10 cellular contexts compared by ENCODE assay signal in the genomic region with DNA sequence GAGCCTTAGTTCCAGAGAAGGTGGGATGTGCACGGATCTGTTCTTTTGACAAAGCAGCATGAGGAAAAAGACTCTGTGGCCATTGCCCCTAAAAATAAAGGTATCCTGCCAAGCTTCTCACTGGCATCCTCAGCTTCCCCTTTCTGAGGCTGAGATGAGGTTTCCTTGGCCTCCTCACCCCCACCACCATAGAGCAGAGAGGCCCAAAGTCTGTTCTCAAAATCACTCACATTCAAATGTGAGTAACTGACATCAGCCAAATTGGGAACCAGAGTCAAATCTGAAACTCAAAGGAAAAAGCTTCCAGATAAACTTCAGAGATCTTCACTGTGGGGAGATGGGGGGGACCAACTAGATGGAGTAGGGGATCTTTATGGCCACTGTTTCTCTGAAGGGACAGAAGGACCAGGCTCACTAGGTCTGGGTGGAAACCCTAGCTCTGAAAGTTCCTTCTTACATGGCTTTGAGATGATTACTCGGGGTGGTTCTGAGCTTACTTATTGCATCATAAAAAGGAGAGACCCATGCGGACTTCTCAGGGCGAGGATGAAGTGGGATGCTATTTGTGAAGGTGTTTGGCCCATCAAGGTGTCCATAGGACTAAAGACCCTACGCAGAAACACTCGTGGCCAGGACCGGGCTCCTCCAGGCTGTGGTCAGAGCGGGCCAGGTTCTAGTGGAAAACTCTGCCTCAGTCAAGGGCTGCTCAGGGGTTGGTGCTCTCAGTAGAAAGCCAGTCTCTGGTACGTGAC.
DNase-seq lines count a peak whose midpoint lies in the region; ATAC-seq and TF ChIP-seq lines count a peak whose summit lies in the region.
"Had no signal": no experiment of that assay in that cellular context is flagged by ENCODE, and none has a peak within 500 bp of the region (broad histone marks: within the 10 kb centered on the region; RNA-seq: fewer than 3 reads in every experiment).

No MANE protein-coding gene starts in this region.

- 77 to 78% methylated on average over 4 to 8 of the region's 9 CpGs for WGBS in esophagus squamous epithelium, 2 donors

- no peaks in the 10 kb centered on the region for H3K36me3 Mint-ChIP-seq in T-helper 2 cell treated with Interferon-gamma antibody and Interleukin-4, amounts not matched to agents 5 μg/mL and 100 μg/mL, for 36 hours (ENCODE audit: low read depth)

- no peaks in the 10 kb centered on the region for H3K9me3 ChIP-seq in esophagus squamous epithelium

- peak; percentile 58 for DNase-seq in Ammon's horn (ENCODE audit: low spot score)
- peak; percentile 47 for DNase-seq in T-helper 2 cell treated with Interferon-gamma antibody and Interleukin-4, amounts not matched to agents 5 μg/mL and 100 μg/mL, for 36 hours (ENCODE audit: low spot score)
- no peak for DNase-seq in stimulated activated CD4-positive, alpha-beta T cell treated with anti-CD3 and anti-CD28 coated beads, Interleukin-15, amount 100 ng/mL, for 24 hours
- no peak for DNase-seq in effector CD4-positive, alpha-beta T cell
- DNase-seq in esophagus squamous epithelium (lab: John Stamatoyannopoulos, UW) = no peak
- DNase-seq in left lobe of liver (ENCODE audit: low spot score) = no peak
- DNase-seq: NCI-H1105 had no signal

- no peak for TF ChIP-seq POLR2A in esophagus squamous epithelium (IDR thresholded peaks at IDR 0.05)

- peaks cover 42% of the 10 kb centered on the region for H3K4me1 Mint-ChIP-seq in T-helper 2 cell treated with Interferon-gamma antibody and Interleukin-4, amounts not matched to agents 5 μg/mL and 100 μg/mL, for 36 hours (ENCODE audit: low read depth)

- H3K4me1 ChIP-seq in esophagus squamous epithelium = peaks cover 10 to 40% (median 20%) of the 10 kb centered on the region in 3 donors

- no peak for TF ChIP-seq CTCF in esophagus squamous epithelium (IDR thresholded peaks at IDR 0.05)

- peak overlapping the region; percentile 63 for H3K4me3 Mint-ChIP-seq in T-helper 2 cell treated with Interferon-gamma antibody and Interleukin-4, amounts not matched to agents 5 μg/mL and 100 μg/mL, for 36 hours

- intact Hi-C loops in esophagus squamous epithelium (cut with DNase I) = no loop called here

- ATAC-seq in GM19025 (IDR thresholded peaks at IDR 0.05; ENCODE audit: low read depth, unreplicated experiment) (peak; percentile 21), HG03066 (IDR thresholded peaks at IDR 0.05; ENCODE audit: low read depth, unreplicated experiment) (peak; percentile 10), left lobe of liver (no peak)

- peak overlapping the region in 2 of 4 donors; percentile 10 to 35 for H3K27ac ChIP-seq in esophagus squamous epithelium
- H3K27ac ChIP-seq: C4-2B had no signal

- no peaks in the 10 kb centered on the region for H3K27me3 ChIP-seq in esophagus squamous epithelium

- H3K27me3 Mint-ChIP-seq in T-helper 2 cell treated with Interferon-gamma antibody and Interleukin-4, amounts not matched to agents 5 μg/mL and 100 μg/mL, for 36 hours (ENCODE audit: low read depth) = no peaks in the 10 kb centered on the region

- peak overlapping the region; percentile 62 for H3K27ac Mint-ChIP-seq in T-helper 2 cell treated with Interferon-gamma antibody and Interleukin-4, amounts not matched to agents 5 μg/mL and 100 μg/mL, for 36 hours

- H3K36me3 ChIP-seq in esophagus squamous epithelium = no peaks in the 10 kb centered on the region

- H3K9me3 Mint-ChIP-seq in T-helper 2 cell treated with Interferon-gamma antibody and Interleukin-4, amounts not matched to agents 5 μg/mL and 100 μg/mL, for 36 hours = no peaks in the 10 kb centered on the region

- no peak overlapping the region for H3K4me3 ChIP-seq in esophagus squamous epithelium

Comparison
In these comparisons a context has a peak if more than half of its experiments do, and no peak if none do; other contexts are left out.
1. DNase-seq: peak in Ammon's horn (single experiment) and T-helper 2 cell treated with Interferon-gamma antibody and Interleukin-4, amounts not matched to agents 5 μg/mL and 100 μg/mL, for 36 hours (single experiment); none in stimulated activated CD4-positive, alpha-beta T cell treated with anti-CD3 and anti-CD28 coated beads, Interleukin-15, amount 100 ng/mL, for 24 hours (single experiment), effector CD4-positive, alpha-beta T cell (single experiment), esophagus squamous epithelium (single experiment) and left lobe of liver (single experiment).